Comparison of ENCODE assay signal across 8 cellular contexts in genomic region chr5:139649082-139649991, GRCh38. TPM values are rescaled to one million over a fixed set of nuclear protein-coding genes. Genes with fewer than 3 reads are reported as not detected.
DNase-seq lines count a peak whose midpoint lies in the region; ATAC-seq and TF ChIP-seq lines count a peak whose summit lies in the region.

No MANE protein-coding gene starts in this region.

- TF ChIP-seq CTCF in DOHH2 (IDR thresholded peaks at IDR 0.05; ENCODE audit: low read depth, low read length, poor library complexity, severe bottlenecking) (peak; percentile 51), adrenal gland (IDR thresholded peaks at IDR 0.05) (no peak), smooth muscle cell (IDR thresholded peaks at IDR 0.05; ENCODE audit: borderline replicate concordance, insufficient read depth, poor library complexity, severe bottlenecking) (no peak)

- peak overlapping the region; percentile 85 for H3K4me2 ChIP-seq in DOHH2 (ENCODE audit: low read length)
- H3K4me2 ChIP-seq in smooth muscle cell: peak overlapping the region; percentile 97

- no peak for TF ChIP-seq POLR2A in adrenal gland (IDR thresholded peaks at IDR 0.05)

- H3K27ac ChIP-seq in DOHH2 (ENCODE audit: low read depth, low read length) (peak overlapping the region; percentile 86), KOPT-K1 (ENCODE audit: low read depth, low read length, poor library complexity, severe bottlenecking) (peak overlapping the region; percentile 63), adrenal gland (peak overlapping the region in 3 of 5 donors; percentile 92 to 95 (median 92)), smooth muscle cell (ENCODE audit: low read depth) (peak overlapping the region; percentile 99)

- H3K27me3 ChIP-seq in DOHH2 (ENCODE audit: control insufficient read depth, low read length) (no peaks in the 10 kb centered on the region), adrenal gland (no peaks in the 10 kb centered on the region), smooth muscle cell (ENCODE audit: low read depth) (no peaks in the 10 kb centered on the region)

- no peak for ATAC-seq in GM21737 (IDR thresholded peaks at IDR 0.05; ENCODE audit: unreplicated experiment)

- H2AFZ ChIP-seq in smooth muscle cell (ENCODE audit: low read depth): no peak overlapping the region

- H3K9me3 ChIP-seq in DOHH2 (ENCODE audit: control insufficient read depth, insufficient read depth, low read length) (no peaks in the 10 kb centered on the region), KOPT-K1 (ENCODE audit: insufficient read depth, low read length, poor library complexity, severe bottlenecking) (no peaks in the 10 kb centered on the region), adrenal gland (replicated peaks in 1 of 3) (no peaks in the 10 kb centered on the region), iPS-18c (ENCODE audit: control insufficient read depth, insufficient read depth, low read length) (no peaks in the 10 kb centered on the region), smooth muscle cell (replicated peaks; ENCODE audit: low read depth) (no peaks in the 10 kb centered on the region)

- H3F3A ChIP-seq in DOHH2 (ENCODE audit: control insufficient read depth, insufficient read depth): peaks cover 19% of the 10 kb centered on the region
- peaks cover 19% of the 10 kb centered on the region for H3F3A ChIP-seq in smooth muscle cell (ENCODE audit: low read depth)

- H3K9me2 ChIP-seq in DOHH2 (replicated peaks; ENCODE audit: control insufficient read depth, low read length): no peaks in the 10 kb centered on the region

- H3K36me3 ChIP-seq in DOHH2 (ENCODE audit: control insufficient read depth, low read length) (0 out of 2 replicates have a peak, but pooled peaks cover 3% of the 10 kb centered on the region), KOPT-K1 (ENCODE audit: insufficient read depth, low read length) (no peaks in the 10 kb centered on the region), adrenal gland (replicated peaks in 1 of 2) (no peaks in the 10 kb centered on the region), smooth muscle cell (ENCODE audit: low read depth) (no peaks in the 10 kb centered on the region)

- H3K4me3 ChIP-seq in DOHH2 (ENCODE audit: low read length): peak overlapping the region; percentile 79
- peak overlapping the region in 3 of 4 donors; percentile 72 to 99 (median 73) for H3K4me3 ChIP-seq in adrenal gland
- H3K4me3 ChIP-seq in iPS-18c (ENCODE audit: insufficient read depth, low read depth, low read length): peak overlapping the region; percentile 97
- H3K4me3 ChIP-seq in smooth muscle cell: peak overlapping the region; percentile 95

- H3K79me2 ChIP-seq in DOHH2 (ENCODE audit: control insufficient read depth, low read length) (peaks cover 58% of the 10 kb centered on the region), smooth muscle cell (ENCODE audit: low read depth) (peaks cover 59% of the 10 kb centered on the region)

- peak overlapping the region; percentile 88 for H3K9ac ChIP-seq in smooth muscle cell (ENCODE audit: low read depth)

- intact Hi-C loops in adrenal gland (cut with DNase I): loop anchor here in 1 of 2 donors (5.0 kb wide), 1 partner anchor 38 kb away; no protein-coding TSS in a partner anchor

- DNase-seq in adrenal gland: peak in 3 of 7 donors; percentile 35 to 51 (median 37)
- DNase-seq in smooth muscle cell (lab: John Stamatoyannopoulos, UW; ENCODE audit: unreplicated experiment): no peak
- no peak for DNase-seq in activated CD4-positive, CD25-positive, alpha-beta regulatory T cell (lab: John Stamatoyannopoulos, UW)
- DNase-seq in H4 (ENCODE audit: low spot score): no peak

- WGBS in adrenal gland, 4 donors: 0 to 2% (median 1%) methylated on average over 28 to 77 of the region's 77 CpGs
- 1% methylated on average over 61 of the region's 77 CpGs for WGBS in smooth muscle cell (ENCODE audit: low lambda C conversion rate)

- H3K4me1 ChIP-seq in DOHH2 (ENCODE audit: control insufficient read depth, low read length): peaks cover 62% of the 10 kb centered on the region
- peaks cover 55 to 57% of the 10 kb centered on the region in 2 donors for H3K4me1 ChIP-seq in adrenal gland (replicated peaks in 1 of 2)
- H3K4me1 ChIP-seq in smooth muscle cell (ENCODE audit: low read depth): peaks cover 41% of the 10 kb centered on the region

- H4K20me1 ChIP-seq in DOHH2 (ENCODE audit: control insufficient read depth, insufficient read depth, low read depth, low read length): peaks cover 34% of the 10 kb centered on the region
- peaks cover 54% of the 10 kb centered on the region for H4K20me1 ChIP-seq in smooth muscle cell (ENCODE audit: low read depth)

RNA-seq across cellular contexts. Expression of gene CXXC5, which starts 1.2 kb away (rescaled TPM):
- 10 to 100 TPM; 33.5 to 79.3 (median 42.4) TPM for total RNA-seq in adrenal gland
- polyA plus RNA-seq in adrenal gland: 10 to 100 TPM; 17.7 to 29.8 (median 27.8) TPM
- total RNA-seq in smooth muscle cell: 85.5 and 103 TPM in 2 replicates
- 139 and 175 TPM in 2 replicates for polyA plus RNA-seq in smooth muscle cell
- 46.9 and 55.1 TPM in 2 replicates for total RNA-seq in H4 (2014; rRNA removed; shearing (Covaris generic))
